ENCODE assay signal across 12 cellular contexts in genomic region chr4:28357985-28358384, GRCh38.
DNase-seq lines count a peak whose midpoint lies in the region; ATAC-seq and TF ChIP-seq lines count a peak whose summit lies in the region.
"Had no signal": no experiment of that assay in that cellular context is flagged by ENCODE, and none has a peak within 500 bp of the region (broad histone marks: within the 10 kb centered on the region; RNA-seq: fewer than 3 reads in every experiment).

No MANE protein-coding gene starts in this region.

- TF ChIP-seq CTCF in C4-2B (conservative IDR thresholded peaks at IDR 0.05) (peak; percentile 27), endodermal cell (conservative IDR thresholded peaks at IDR 0.05) (peak; percentile 79), nephron progenitor cell (IDR thresholded peaks at IDR 0.05) (peak; percentile 12)

- no peak overlapping the region for H3K9ac ChIP-seq in endodermal cell (ENCODE audit: extremely low read depth, low read length, poor library complexity, severe bottlenecking)

- CTCF ChIA-PET in activated CD4-positive, alpha-beta T cell treated with anti-CD3 and anti-CD28 coated beads for 36 hours (lab: Charles Lee): no interaction called here

- peak; percentile 19 for DNase-seq in M059J (ENCODE audit: low read depth)
- DNase-seq in endodermal cell: peak; percentile 63
- DNase-seq in nephron progenitor cell: peak; percentile 8
- DNase-seq in activated naive CD4-positive, alpha-beta T cell treated with anti-CD3 and anti-CD28 coated beads, Interleukin-2, amount 50 U/mL, for 16 hours: no peak
- DNase-seq in NCI-H774 (lab: John Stamatoyannopoulos, UW): no peak
- no peak for DNase-seq in activated CD4-positive, alpha-beta T cell treated with anti-CD3 and anti-CD28 coated beads for 36 hours
- DNase-seq: activated CD8-positive, alpha-beta memory T cell treated with anti-CD3 and anti-CD28 coated beads, Interleukin-2, amount 50 U/mL, for 4 hours; DMS79 treated with DMSO at 0.1 percent for 48 hours; natural killer cell; T-helper 17 cell had no signal

- POLR2A ChIA-PET in activated CD4-positive, alpha-beta T cell treated with anti-CD3 and anti-CD28 coated beads for 36 hours (lab: Charles Lee): no interaction called here

- no peak for ATAC-seq in HG03039 (IDR thresholded peaks at IDR 0.05; ENCODE audit: unreplicated experiment)
- no peak for ATAC-seq in activated CD4-positive, alpha-beta T cell treated with anti-CD3 and anti-CD28 coated beads for 36 hours
- ATAC-seq: natural killer cell, T-helper 17 cell had no signal

- 78 to 100% methylated on average over 2 to 3 of the region's 4 CpGs for WGBS in endodermal cell (ENCODE audit: insufficient coverage in 1 of 2, insufficient read length in 1 of 2), 2 experiments

- no peaks in the 10 kb centered on the region for H3K4me1 ChIP-seq in endodermal cell (ENCODE audit: control insufficient read depth, insufficient read depth, low read length)

- H3K4me3 ChIP-seq in endodermal cell (ENCODE audit: low read length): no peak overlapping the region

- H3K9me3 Mint-ChIP-seq in endodermal cell (no peaks in the 10 kb centered on the region), nephron progenitor cell (peaks cover 2% of the 10 kb centered on the region)
- H3K9me3 Mint-ChIP-seq in activated CD4-positive, alpha-beta T cell treated with anti-CD3 and anti-CD28 coated beads for 36 hours (ENCODE audit: low read depth): peaks cover 6% of the 10 kb centered on the region

- no peaks in the 10 kb centered on the region for H3K27me3 Mint-ChIP-seq in endodermal cell (ENCODE audit: insufficient read depth)
- no peaks in the 10 kb centered on the region for H3K27me3 Mint-ChIP-seq in nephron progenitor cell (ENCODE audit: low read depth, poor library complexity)
- no peaks in the 10 kb centered on the region for H3K27me3 Mint-ChIP-seq in activated CD4-positive, alpha-beta T cell treated with anti-CD3 and anti-CD28 coated beads for 36 hours
- H3K27me3 Mint-ChIP-seq: T-helper 17 cell had no signal

- H3K9me3 ChIP-seq in endodermal cell (ENCODE audit: control insufficient read depth, low read length): no peaks in the 10 kb centered on the region

- H3K4me1 Mint-ChIP-seq in endodermal cell (peaks cover 9% of the 10 kb centered on the region), nephron progenitor cell (peaks cover 7% of the 10 kb centered on the region)
- H3K4me1 Mint-ChIP-seq in activated CD4-positive, alpha-beta T cell treated with anti-CD3 and anti-CD28 coated beads for 36 hours: no peaks in the 10 kb centered on the region
- H3K4me1 Mint-ChIP-seq: natural killer cell, T-helper 17 cell had no signal

- no peak overlapping the region for H3K27ac ChIP-seq in C4-2B
- H3K27ac ChIP-seq in endodermal cell (ENCODE audit: low read depth, low read length): no peak overlapping the region

- H3K36me3 Mint-ChIP-seq in endodermal cell (ENCODE audit: low read depth) (no peaks in the 10 kb centered on the region), nephron progenitor cell (ENCODE audit: low read depth) (no peaks in the 10 kb centered on the region)
- no peaks in the 10 kb centered on the region for H3K36me3 Mint-ChIP-seq in activated CD4-positive, alpha-beta T cell treated with anti-CD3 and anti-CD28 coated beads for 36 hours (ENCODE audit: low read depth)
- H3K36me3 Mint-ChIP-seq: natural killer cell had no signal

- H3K36me3 ChIP-seq in endodermal cell (ENCODE audit: control insufficient read depth, insufficient read depth, low read length): no peaks in the 10 kb centered on the region

- no peak overlapping the region for H3K4me3 Mint-ChIP-seq in endodermal cell
- H3K4me3 Mint-ChIP-seq in nephron progenitor cell: no peak overlapping the region
- no peak overlapping the region for H3K4me3 Mint-ChIP-seq in activated CD4-positive, alpha-beta T cell treated with anti-CD3 and anti-CD28 coated beads for 36 hours
- H3K4me3 Mint-ChIP-seq: natural killer cell, T-helper 17 cell had no signal

- intact Hi-C loops in activated CD4-positive, alpha-beta T cell treated with anti-CD3 and anti-CD28 coated beads for 36 hours (cut with DNase I, micrococcal nuclease): no loop called here

- H3K27ac Mint-ChIP-seq in endodermal cell (no peak overlapping the region), nephron progenitor cell (no peak overlapping the region)
- H3K27ac Mint-ChIP-seq in activated CD4-positive, alpha-beta T cell treated with anti-CD3 and anti-CD28 coated beads for 36 hours: no peak overlapping the region
- H3K27ac Mint-ChIP-seq: natural killer cell, T-helper 17 cell had no signal

- no peaks in the 10 kb centered on the region for H3K27me3 ChIP-seq in endodermal cell (ENCODE audit: control insufficient read depth, insufficient read depth, low read length, poor library complexity, severe bottlenecking)

Comparison
In these comparisons a context has a peak if more than half of its experiments do, and no peak if none do; other contexts are left out.
1. CTCF ChIP-seq: peak in every context shown above with its lines; median percentile 79 in endodermal cell; 27 in C4-2B; 12 in nephron progenitor cell.
2. DNase-seq: peak in M059J (single experiment), endodermal cell (single experiment) and nephron progenitor cell (single experiment); none in activated naive CD4-positive, alpha-beta T cell treated with anti-CD3 and anti-CD28 coated beads, Interleukin-2, amount 50 U/mL, for 16 hours (single experiment), NCI-H774 (single experiment) and activated CD4-positive, alpha-beta T cell treated with anti-CD3 and anti-CD28 coated beads for 36 hours (single experiment).